8 cellular contexts compared by ENCODE assay signal in the genomic region with DNA sequence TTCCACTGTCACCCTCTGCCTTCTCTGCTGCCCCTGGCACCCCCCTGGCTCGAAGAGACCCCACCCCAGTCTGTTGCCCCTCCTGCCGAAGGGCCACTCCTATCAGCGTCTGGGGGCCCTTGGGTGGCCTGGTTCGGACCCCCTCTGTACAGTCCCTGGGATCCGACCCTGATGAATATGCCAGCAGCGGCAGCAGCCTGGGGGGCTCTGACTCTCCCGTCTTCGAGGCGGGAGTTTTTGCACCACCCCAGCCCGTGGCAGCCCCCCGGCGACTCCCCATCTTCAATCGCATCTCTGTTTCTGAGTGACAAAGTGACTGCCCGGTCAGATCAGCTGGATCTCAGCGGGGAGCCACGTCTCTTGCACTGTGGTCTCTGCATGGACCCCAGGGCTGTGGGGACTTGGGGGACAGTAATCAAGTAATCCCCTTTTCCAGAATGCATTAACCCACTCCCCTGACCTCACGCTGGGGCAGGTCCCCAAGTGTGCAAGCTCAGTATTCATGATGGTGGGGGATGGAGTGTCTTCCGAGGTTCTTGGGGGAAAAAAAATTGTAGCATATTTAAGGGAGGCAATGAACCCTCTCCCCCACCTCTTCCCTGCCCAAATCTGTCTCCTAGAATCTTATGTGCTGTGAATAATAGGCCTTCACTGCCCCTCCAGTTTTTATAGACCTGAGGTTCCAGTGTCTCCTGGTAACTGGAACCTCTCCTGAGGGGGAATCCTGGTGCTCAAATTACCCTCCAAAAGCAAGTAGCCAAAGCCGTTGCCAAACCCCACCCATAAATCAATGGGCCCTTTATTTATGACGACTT. TPM values are rescaled to one million over a fixed set of nuclear protein-coding genes. Genes with fewer than 3 reads are reported as not detected.
DNase-seq lines count a peak whose midpoint lies in the region; ATAC-seq lines count a peak whose summit lies in the region.

No MANE protein-coding gene starts in this region.

- peaks cover 47 to 51% of the 10 kb centered on the region in 2 donors for H3K4me1 Mint-ChIP-seq in natural killer cell treated with Interleukin-12 subunit alpha and Interleukin-12 subunit beta and Interleukin-15 and Interleukin-18, amount 100 ng/mL, for 72 hours (ENCODE audit: low read depth in 2 of 2)

- peak overlapping the region; percentile 32; the same call in 1 of the 2 replicates for H3K4me3 ChIP-seq in SK-N-MC

- no peaks in the 10 kb centered on the region for H3K9me3 Mint-ChIP-seq in natural killer cell treated with Interleukin-12 subunit alpha and Interleukin-12 subunit beta and Interleukin-15 and Interleukin-18, amount 100 ng/mL, for 72 hours

- no peak for ATAC-seq in natural killer cell treated with Interleukin-12 subunit alpha and Interleukin-12 subunit beta and Interleukin-15 and Interleukin-18, amount 100 ng/mL, for 72 hours
- no peak for ATAC-seq in HG03039 (IDR thresholded peaks at IDR 0.05; ENCODE audit: unreplicated experiment)
- no peak for ATAC-seq in HG03025 (IDR thresholded peaks at IDR 0.05; ENCODE audit: low FRiP score, unreplicated experiment)

- no peak overlapping the region for H3K27ac ChIP-seq in SK-N-MC

- H3K27me3 Mint-ChIP-seq in natural killer cell treated with Interleukin-12 subunit alpha and Interleukin-12 subunit beta and Interleukin-15 and Interleukin-18, amount 100 ng/mL, for 72 hours, result no peaks in the 10 kb centered on the region

- peaks cover 6% of the 10 kb centered on the region for H3K36me3 Mint-ChIP-seq in natural killer cell treated with Interleukin-12 subunit alpha and Interleukin-12 subunit beta and Interleukin-15 and Interleukin-18, amount 100 ng/mL, for 72 hours

- H3K9me3 ChIP-seq in SK-N-MC (ENCODE audit: low read depth, low read length), result no peaks in the 10 kb centered on the region

- DNase-seq in stimulated activated CD4-positive, alpha-beta T cell treated with anti-CD3 and anti-CD28 coated beads, Interleukin-4, amount 100 ng/mL, for 4 hours, result peak; percentile 7 to 13
- DNase-seq in stimulated activated CD4-positive, alpha-beta T cell treated with anti-CD3 and anti-CD28 coated beads, Interleukin-4, amount 100 ng/mL, for 24 hours, result no peak
- DNase-seq in SK-N-MC (ENCODE audit: low read depth, low spot score), result no peak
- peak; percentile 52 for DNase-seq in effector CD8-positive, alpha-beta T cell (lab: John Stamatoyannopoulos, UW)
- no peak for DNase-seq in natural killer cell treated with Interleukin-12 subunit alpha and Interleukin-12 subunit beta and Interleukin-15 and Interleukin-18, amount 100 ng/mL, for 72 hours (ENCODE audit: low spot score)
- DNase-seq in stimulated activated CD4-positive, alpha-beta T cell treated with anti-CD3 and anti-CD28 coated beads, Interleukin-1b, Interleukin-23, amount 100 ng/mL, for 48 hours, result no peak

- H3K36me3 ChIP-seq in SK-N-MC (ENCODE audit: insufficient read depth, low read length), result no peaks in the 10 kb centered on the region

- peak overlapping the region; percentile 78 to 98 for H3K27ac Mint-ChIP-seq in natural killer cell treated with Interleukin-12 subunit alpha and Interleukin-12 subunit beta and Interleukin-15 and Interleukin-18, amount 100 ng/mL, for 72 hours

- no peak overlapping the region for H3K9ac ChIP-seq in SK-N-MC (ENCODE audit: insufficient read length)

- H3K4me3 Mint-ChIP-seq in natural killer cell treated with Interleukin-12 subunit alpha and Interleukin-12 subunit beta and Interleukin-15 and Interleukin-18, amount 100 ng/mL, for 72 hours, result peak overlapping the region; percentile 81

RNA-seq across cellular contexts. Expression of a gene that starts 2.0 kb away (rescaled TPM):
- total RNA-seq in natural killer cell treated with Interleukin-12 subunit alpha and Interleukin-12 subunit beta and Interleukin-15 and Interleukin-18, amount 100 ng/mL, for 72 hours, result 10 to 100 TPM; 11.2 to 27.8 TPM

RNA-seq across cellular contexts. Expression of a gene that starts 3.9 kb away (rescaled TPM):
- total RNA-seq in natural killer cell treated with Interleukin-12 subunit alpha and Interleukin-12 subunit beta and Interleukin-15 and Interleukin-18, amount 100 ng/mL, for 72 hours, result 10 to 100 TPM; 30.8 to 68.1 TPM

RNA-seq across cellular contexts. Expression of a gene that starts 17.4 kb away (rescaled TPM):
- total RNA-seq in natural killer cell treated with Interleukin-12 subunit alpha and Interleukin-12 subunit beta and Interleukin-15 and Interleukin-18, amount 100 ng/mL, for 72 hours, result 10 to 100 TPM; 22.2 to 35.2 TPM

RNA-seq across cellular contexts. Expression of a gene that starts 17.7 kb away (rescaled TPM):
- total RNA-seq in natural killer cell treated with Interleukin-12 subunit alpha and Interleukin-12 subunit beta and Interleukin-15 and Interleukin-18, amount 100 ng/mL, for 72 hours, result 10 to 100 TPM; 38.1 to 39.2 TPM

RNA-seq across cellular contexts. Expression of a gene that starts 27.1 kb away (rescaled TPM):
- 1,000 to 10,000 TPM; 1,544 to 1,854 TPM for total RNA-seq in natural killer cell treated with Interleukin-12 subunit alpha and Interleukin-12 subunit beta and Interleukin-15 and Interleukin-18, amount 100 ng/mL, for 72 hours

Comparison
In these comparisons a context has a peak if more than half of its experiments do, and no peak if none do; other contexts are left out.
1. DNase-seq: peak in stimulated activated CD4-positive, alpha-beta T cell treated with anti-CD3 and anti-CD28 coated beads, Interleukin-4, amount 100 ng/mL, for 4 hours (2 of 2) and effector CD8-positive, alpha-beta T cell (single experiment); none in stimulated activated CD4-positive, alpha-beta T cell treated with anti-CD3 and anti-CD28 coated beads, Interleukin-4, amount 100 ng/mL, for 24 hours (single experiment), SK-N-MC (single experiment), natural killer cell treated with Interleukin-12 subunit alpha and Interleukin-12 subunit beta and Interleukin-15 and Interleukin-18, amount 100 ng/mL, for 72 hours (single experiment) and stimulated activated CD4-positive, alpha-beta T cell treated with anti-CD3 and anti-CD28 coated beads, Interleukin-1b, Interleukin-23, amount 100 ng/mL, for 48 hours (single experiment).